In genomic region chr5:160312139-160312959, GRCh38 we compare ENCODE assay signal across 8 cellular contexts. TPM values are rescaled to one million over a fixed set of nuclear protein-coding genes. Genes with fewer than 3 reads are reported as not detected.
A peak's percentile ranks its signal among the peaks of the same experiment; 100 is the strongest.
DNase-seq lines count a peak whose midpoint lies in the region; ATAC-seq and TF ChIP-seq lines count a peak whose summit lies in the region.

Gene CCNJL (minus strand): TSS chr5:160312564. CDS start chr5:160311923, 641 bp downstream.

- H3K4me1 ChIP-seq in foreskin keratinocyte: peaks cover 7% of the 10 kb centered on the region

- H3K27me3 ChIP-seq in foreskin keratinocyte: peaks cover 45% of the 10 kb centered on the region

- peak within 1 kb of the TSS; percentile 38 for H3K4me3 Mint-ChIP-seq in activated CD4-positive, alpha-beta memory T cell treated with anti-CD3 and anti-CD28 coated beads for 36 hours
- H3K4me3 Mint-ChIP-seq in natural killer cell: peak within 1 kb of the TSS; percentile 100

- ATAC-seq in GM21526 (IDR thresholded peaks at IDR 0.05; ENCODE audit: low FRiP score, unreplicated experiment) (peak; percentile 53), foreskin keratinocyte (peak; percentile 51), natural killer cell (peak; percentile 61 to 72 (median 66)), GM21528 (IDR thresholded peaks at IDR 0.05; ENCODE audit: low FRiP score, unreplicated experiment) (no peak)

- no peak within 1 kb of the TSS for H3K27ac Mint-ChIP-seq in activated CD4-positive, alpha-beta memory T cell treated with anti-CD3 and anti-CD28 coated beads for 36 hours
- peak within 1 kb of the TSS; percentile 87 to 89 for H3K27ac Mint-ChIP-seq in natural killer cell

- H3K36me3 Mint-ChIP-seq in activated CD4-positive, alpha-beta memory T cell treated with anti-CD3 and anti-CD28 coated beads for 36 hours: no peaks in the 10 kb centered on the region
- no peaks in the 10 kb centered on the region for H3K36me3 Mint-ChIP-seq in natural killer cell

- POLR2A ChIA-PET in activated CD4-positive, alpha-beta memory T cell treated with anti-CD3 and anti-CD28 coated beads for 36 hours (lab: Charles Lee): no interaction called here

- peaks cover 7% of the 10 kb centered on the region for H3K4me1 Mint-ChIP-seq in activated CD4-positive, alpha-beta memory T cell treated with anti-CD3 and anti-CD28 coated beads for 36 hours (ENCODE audit: low read depth)
- H3K4me1 Mint-ChIP-seq in natural killer cell: peaks cover 45% of the 10 kb centered on the region in 2 donors

- peak; percentile 91 for DNase-seq in DMS53 (lab: John Stamatoyannopoulos, UW)
- peak; percentile 3 for DNase-seq in NCI-H1417 treated with DMSO at 0.1 percent for 48 hours (lab: John Stamatoyannopoulos, UW)
- no peak for DNase-seq in activated CD4-positive, alpha-beta memory T cell treated with anti-CD3 and anti-CD28 coated beads for 36 hours
- DNase-seq in foreskin keratinocyte: no peak
- DNase-seq in natural killer cell: peak; percentile 47
- no peak for DNase-seq in occipital lobe (lab: John Stamatoyannopoulos, UW)

- TF ChIP-seq CTCF in foreskin keratinocyte (conservative IDR thresholded peaks at IDR 0.05): no peak
- TF ChIP-seq CTCF in natural killer cell (IDR thresholded peaks at IDR 0.05): no peak

- CTCF ChIA-PET in activated CD4-positive, alpha-beta memory T cell treated with anti-CD3 and anti-CD28 coated beads for 36 hours (lab: Charles Lee): interaction anchor here (0.7 kb wide), 1 partner anchor 290 kb away, joined by 3 read pairs; no protein-coding TSS in a partner anchor

- no peak within 1 kb of the TSS for H3K27ac ChIP-seq in foreskin keratinocyte

- H3K9me3 Mint-ChIP-seq in activated CD4-positive, alpha-beta memory T cell treated with anti-CD3 and anti-CD28 coated beads for 36 hours: no peaks in the 10 kb centered on the region
- no peaks in the 10 kb centered on the region for H3K9me3 Mint-ChIP-seq in natural killer cell

- peaks cover 57% of the 10 kb centered on the region for H3K27me3 Mint-ChIP-seq in activated CD4-positive, alpha-beta memory T cell treated with anti-CD3 and anti-CD28 coated beads for 36 hours
- peaks cover 0 to 2% of the 10 kb centered on the region in 2 donors for H3K27me3 Mint-ChIP-seq in natural killer cell (ENCODE audit: low read depth in 2 of 2)

- intact Hi-C loops in activated CD4-positive, alpha-beta memory T cell treated with anti-CD3 and anti-CD28 coated beads for 36 hours (cut with micrococcal nuclease): no loop called here
- intact Hi-C loops in natural killer cell (cut with micrococcal nuclease): loop anchor here (1.0 kb wide), 1 partner anchor 14 kb away; no protein-coding TSS in a partner anchor

RNA-seq across cellular contexts. Expression of gene CCNJL, which starts in this region (rescaled TPM):
- total RNA-seq in activated CD4-positive, alpha-beta memory T cell treated with anti-CD3 and anti-CD28 coated beads for 36 hours: not detected
- total RNA-seq in foreskin keratinocyte (3.1 and 3.5 TPM in 2 replicates), natural killer cell (10 to 100 TPM; 19.9 to 32.1 (median 20.7) TPM), occipital lobe (0.78 TPM)
- 2.5 TPM in 2 replicates for polyA plus RNA-seq in foreskin keratinocyte

Comparison
In these comparisons a context has a peak if more than half of its experiments do, and no peak if none do; other contexts are left out.
1. DNase-seq: peak in DMS53 (single experiment), NCI-H1417 treated with DMSO at 0.1 percent for 48 hours (single experiment) and natural killer cell (single experiment); none in activated CD4-positive, alpha-beta memory T cell treated with anti-CD3 and anti-CD28 coated beads for 36 hours (single experiment), foreskin keratinocyte (0 of 2) and occipital lobe (single experiment).